2 cellular contexts compared by ENCODE assay signal in the genomic region with DNA sequence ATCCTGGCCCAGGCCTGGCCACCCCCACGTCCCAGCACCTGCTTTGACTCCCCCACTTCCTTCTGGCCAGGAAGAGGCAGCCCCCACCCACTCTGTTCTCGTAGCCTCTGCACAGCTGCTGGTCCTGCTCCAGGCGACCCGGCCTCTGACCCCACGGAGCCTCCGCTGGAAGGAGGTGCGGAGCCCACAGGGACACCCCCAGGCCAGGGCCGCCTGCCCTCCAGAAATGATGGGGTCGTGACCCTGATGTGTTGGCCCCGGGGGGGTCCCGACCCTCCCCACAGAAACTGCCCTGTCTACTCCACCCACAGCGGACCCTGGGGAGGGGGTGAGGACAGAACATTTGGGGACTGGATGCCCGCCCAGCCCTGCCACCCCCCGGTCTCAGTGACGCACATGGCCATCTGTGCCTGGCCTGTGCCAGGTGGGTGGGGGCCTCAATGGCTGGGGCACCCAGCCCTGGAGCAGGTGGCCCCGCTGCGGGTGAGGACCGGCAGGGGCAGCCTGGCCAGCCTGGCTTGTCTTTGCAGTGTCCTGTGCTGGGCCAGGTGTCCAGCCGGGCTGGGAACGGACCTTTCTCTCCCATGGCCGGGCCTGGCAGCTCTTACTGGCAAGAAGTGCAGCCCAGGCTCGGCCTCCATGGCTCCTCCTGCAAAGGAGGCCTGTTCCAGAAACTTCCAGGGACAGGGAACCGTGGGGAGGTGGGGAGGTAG.
TF ChIP-seq lines count a peak whose summit lies in the region.

No MANE protein-coding gene starts in this region.

TF ChIP-seq in WTC11, 78 proteins besides CTCF, POLR2A, EP300 and RAD21 (continued from another document):
- TF ChIP-seq, protein P1, sequence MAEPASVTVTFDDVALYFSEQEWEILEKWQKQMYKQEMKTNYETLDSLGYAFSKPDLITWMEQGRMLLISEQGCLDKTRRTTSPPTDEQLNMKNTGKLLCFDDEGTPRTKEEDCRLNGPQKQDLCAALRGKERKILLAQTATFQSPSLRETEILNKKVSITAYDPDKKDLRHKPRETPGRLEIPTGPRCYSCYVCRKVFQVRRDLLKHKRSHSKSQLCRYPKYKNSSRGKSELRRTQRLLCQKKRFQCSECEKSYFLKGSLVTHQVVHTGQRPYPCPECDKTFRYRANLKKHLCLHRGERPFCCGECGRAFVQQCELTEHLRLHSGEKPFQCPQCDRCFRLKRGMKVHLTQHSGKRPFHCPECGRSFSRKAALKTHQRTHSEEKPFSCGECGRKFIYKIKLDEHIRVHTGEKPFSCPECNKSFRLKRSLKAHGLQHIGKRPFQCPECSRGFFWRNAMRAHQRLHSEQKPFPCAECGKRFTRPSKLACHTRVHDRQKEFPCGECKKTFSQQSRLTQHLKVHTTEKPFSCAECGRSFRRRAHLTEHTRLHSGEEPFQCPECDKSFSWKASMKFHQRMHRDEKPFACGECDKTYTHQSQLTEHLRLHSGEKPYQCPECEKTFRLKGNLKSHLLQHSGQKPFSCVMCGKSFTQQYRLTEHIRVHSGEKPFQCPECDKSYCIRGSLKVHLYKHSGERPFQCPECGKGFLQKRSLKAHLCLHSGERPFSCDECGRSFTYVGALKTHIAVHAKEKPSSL (CRISPR knock-in tag; conservative IDR thresholded peaks at IDR 0.05): no peak
- TF ChIP-seq ZNF416 (CRISPR knock-in tag; IDR thresholded peaks at IDR 0.05) (no peak), ZNF263 (CRISPR knock-in tag; IDR thresholded peaks at IDR 0.05; ENCODE audit: low read depth) (no peak), NR2C2 (CRISPR knock-in tag; IDR thresholded peaks at IDR 0.05) (no peak)
- TF ChIP-seq, protein P2, sequence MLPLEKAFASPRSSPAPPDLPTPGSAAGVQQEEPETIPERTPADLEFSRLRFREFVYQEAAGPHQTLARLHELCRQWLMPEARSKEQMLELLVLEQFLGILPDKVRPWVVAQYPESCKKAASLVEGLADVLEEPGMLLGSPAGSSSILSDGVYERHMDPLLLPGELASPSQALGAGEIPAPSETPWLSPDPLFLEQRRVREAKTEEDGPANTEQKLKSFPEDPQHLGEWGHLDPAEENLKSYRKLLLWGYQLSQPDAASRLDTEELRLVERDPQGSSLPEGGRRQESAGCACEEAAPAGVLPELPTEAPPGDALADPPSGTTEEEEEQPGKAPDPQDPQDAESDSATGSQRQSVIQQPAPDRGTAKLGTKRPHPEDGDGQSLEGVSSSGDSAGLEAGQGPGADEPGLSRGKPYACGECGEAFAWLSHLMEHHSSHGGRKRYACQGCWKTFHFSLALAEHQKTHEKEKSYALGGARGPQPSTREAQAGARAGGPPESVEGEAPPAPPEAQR (CRISPR knock-in tag; IDR thresholded peaks at IDR 0.05): no peak
- TF ChIP-seq, protein P3, sequence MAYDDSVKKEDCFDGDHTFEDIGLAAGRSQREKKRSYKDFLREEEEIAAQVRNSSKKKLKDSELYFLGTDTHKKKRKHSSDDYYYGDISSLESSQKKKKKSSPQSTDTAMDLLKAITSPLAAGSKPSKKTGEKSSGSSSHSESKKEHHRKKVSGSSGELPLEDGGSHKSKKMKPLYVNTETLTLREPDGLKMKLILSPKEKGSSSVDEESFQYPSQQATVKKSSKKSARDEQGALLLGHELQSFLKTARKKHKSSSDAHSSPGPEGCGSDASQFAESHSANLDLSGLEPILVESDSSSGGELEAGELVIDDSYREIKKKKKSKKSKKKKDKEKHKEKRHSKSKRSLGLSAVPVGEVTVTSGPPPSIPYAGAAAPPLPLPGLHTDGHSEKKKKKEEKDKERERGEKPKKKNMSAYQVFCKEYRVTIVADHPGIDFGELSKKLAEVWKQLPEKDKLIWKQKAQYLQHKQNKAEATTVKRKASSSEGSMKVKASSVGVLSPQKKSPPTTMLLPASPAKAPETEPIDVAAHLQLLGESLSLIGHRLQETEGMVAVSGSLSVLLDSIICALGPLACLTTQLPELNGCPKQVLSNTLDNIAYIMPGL (CRISPR knock-in tag; IDR thresholded peaks at IDR 0.05): 0 out of 2 replicates have a peak, but pooled peaks have one; percentile 13
- TF ChIP-seq, protein P4, sequence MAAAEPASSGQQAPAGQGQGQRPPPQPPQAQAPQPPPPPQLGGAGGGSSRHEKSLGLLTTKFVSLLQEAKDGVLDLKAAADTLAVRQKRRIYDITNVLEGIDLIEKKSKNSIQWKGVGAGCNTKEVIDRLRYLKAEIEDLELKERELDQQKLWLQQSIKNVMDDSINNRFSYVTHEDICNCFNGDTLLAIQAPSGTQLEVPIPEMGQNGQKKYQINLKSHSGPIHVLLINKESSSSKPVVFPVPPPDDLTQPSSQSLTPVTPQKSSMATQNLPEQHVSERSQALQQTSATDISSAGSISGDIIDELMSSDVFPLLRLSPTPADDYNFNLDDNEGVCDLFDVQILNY (CRISPR knock-in tag; IDR thresholded peaks at IDR 0.05): 0 out of 2 replicates have a peak, but pooled peaks have one; percentile 23
- TF ChIP-seq, protein P5, sequence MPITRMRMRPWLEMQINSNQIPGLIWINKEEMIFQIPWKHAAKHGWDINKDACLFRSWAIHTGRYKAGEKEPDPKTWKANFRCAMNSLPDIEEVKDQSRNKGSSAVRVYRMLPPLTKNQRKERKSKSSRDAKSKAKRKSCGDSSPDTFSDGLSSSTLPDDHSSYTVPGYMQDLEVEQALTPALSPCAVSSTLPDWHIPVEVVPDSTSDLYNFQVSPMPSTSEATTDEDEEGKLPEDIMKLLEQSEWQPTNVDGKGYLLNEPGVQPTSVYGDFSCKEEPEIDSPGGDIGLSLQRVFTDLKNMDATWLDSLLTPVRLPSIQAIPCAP (CRISPR knock-in tag; IDR thresholded peaks at IDR 0.05): no peak

TF ChIP-seq in HepG2, 621 proteins besides CTCF, POLR2A, EP300 and RAD21 (continued from another document and continues in another):
- TF ChIP-seq, protein P6, sequence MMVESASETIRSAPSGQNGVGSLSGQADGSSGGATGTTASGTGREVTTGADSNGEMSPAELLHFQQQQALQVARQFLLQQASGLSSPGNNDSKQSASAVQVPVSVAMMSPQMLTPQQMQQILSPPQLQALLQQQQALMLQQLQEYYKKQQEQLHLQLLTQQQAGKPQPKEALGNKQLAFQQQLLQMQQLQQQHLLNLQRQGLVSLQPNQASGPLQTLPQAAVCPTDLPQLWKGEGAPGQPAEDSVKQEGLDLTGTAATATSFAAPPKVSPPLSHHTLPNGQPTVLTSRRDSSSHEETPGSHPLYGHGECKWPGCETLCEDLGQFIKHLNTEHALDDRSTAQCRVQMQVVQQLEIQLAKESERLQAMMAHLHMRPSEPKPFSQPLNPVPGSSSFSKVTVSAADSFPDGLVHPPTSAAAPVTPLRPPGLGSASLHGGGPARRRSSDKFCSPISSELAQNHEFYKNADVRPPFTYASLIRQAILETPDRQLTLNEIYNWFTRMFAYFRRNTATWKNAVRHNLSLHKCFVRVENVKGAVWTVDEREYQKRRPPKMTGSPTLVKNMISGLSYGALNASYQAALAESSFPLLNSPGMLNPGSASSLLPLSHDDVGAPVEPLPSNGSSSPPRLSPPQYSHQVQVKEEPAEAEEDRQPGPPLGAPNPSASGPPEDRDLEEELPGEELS (CRISPR knock-in tag; IDR thresholded peaks at IDR 0.05): no peak
- TF ChIP-seq MTF2 (CRISPR knock-in tag; IDR thresholded peaks at IDR 0.05; ENCODE audit: borderline replicate concordance): no peak
- TF ChIP-seq, protein P7, sequence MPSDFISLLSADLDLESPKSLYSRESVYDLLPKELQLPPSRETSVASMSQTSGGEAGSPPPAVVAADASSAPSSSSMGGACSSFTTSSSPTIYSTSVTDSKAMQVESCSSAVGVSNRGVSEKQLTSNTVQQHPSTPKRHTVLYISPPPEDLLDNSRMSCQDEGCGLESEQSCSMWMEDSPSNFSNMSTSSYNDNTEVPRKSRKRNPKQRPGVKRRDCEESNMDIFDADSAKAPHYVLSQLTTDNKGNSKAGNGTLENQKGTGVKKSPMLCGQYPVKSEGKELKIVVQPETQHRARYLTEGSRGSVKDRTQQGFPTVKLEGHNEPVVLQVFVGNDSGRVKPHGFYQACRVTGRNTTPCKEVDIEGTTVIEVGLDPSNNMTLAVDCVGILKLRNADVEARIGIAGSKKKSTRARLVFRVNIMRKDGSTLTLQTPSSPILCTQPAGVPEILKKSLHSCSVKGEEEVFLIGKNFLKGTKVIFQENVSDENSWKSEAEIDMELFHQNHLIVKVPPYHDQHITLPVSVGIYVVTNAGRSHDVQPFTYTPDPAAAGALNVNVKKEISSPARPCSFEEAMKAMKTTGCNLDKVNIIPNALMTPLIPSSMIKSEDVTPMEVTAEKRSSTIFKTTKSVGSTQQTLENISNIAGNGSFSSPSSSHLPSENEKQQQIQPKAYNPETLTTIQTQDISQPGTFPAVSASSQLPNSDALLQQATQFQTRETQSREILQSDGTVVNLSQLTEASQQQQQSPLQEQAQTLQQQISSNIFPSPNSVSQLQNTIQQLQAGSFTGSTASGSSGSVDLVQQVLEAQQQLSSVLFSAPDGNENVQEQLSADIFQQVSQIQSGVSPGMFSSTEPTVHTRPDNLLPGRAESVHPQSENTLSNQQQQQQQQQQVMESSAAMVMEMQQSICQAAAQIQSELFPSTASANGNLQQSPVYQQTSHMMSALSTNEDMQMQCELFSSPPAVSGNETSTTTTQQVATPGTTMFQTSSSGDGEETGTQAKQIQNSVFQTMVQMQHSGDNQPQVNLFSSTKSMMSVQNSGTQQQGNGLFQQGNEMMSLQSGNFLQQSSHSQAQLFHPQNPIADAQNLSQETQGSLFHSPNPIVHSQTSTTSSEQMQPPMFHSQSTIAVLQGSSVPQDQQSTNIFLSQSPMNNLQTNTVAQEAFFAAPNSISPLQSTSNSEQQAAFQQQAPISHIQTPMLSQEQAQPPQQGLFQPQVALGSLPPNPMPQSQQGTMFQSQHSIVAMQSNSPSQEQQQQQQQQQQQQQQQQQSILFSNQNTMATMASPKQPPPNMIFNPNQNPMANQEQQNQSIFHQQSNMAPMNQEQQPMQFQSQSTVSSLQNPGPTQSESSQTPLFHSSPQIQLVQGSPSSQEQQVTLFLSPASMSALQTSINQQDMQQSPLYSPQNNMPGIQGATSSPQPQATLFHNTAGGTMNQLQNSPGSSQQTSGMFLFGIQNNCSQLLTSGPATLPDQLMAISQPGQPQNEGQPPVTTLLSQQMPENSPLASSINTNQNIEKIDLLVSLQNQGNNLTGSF (CRISPR knock-in tag; IDR thresholded peaks at IDR 0.05): no peak
- TF ChIP-seq XBP1 (CRISPR knock-in tag; IDR thresholded peaks at IDR 0.05): no peak
- TF ChIP-seq HNRNPL (IDR thresholded peaks at IDR 0.05; ENCODE audit: low read depth, low read length): peak; percentile 57; the same call in 1 of the 2 replicates
- 0 out of 2 replicates have a peak, but pooled peaks have one; percentile 20 for TF ChIP-seq GABPB1 (CRISPR knock-in tag; IDR thresholded peaks at IDR 0.05)
- TF ChIP-seq KDM5B (CRISPR knock-in tag; IDR thresholded peaks at IDR 0.05; ENCODE audit: borderline replicate concordance): 0 out of 2 replicates have a peak, but pooled peaks have one; percentile 61
- TF ChIP-seq ZNF816 (CRISPR knock-in tag; IDR thresholded peaks at IDR 0.05; ENCODE audit: borderline replicate concordance): no peak
- TF ChIP-seq GTF3A (CRISPR knock-in tag; conservative IDR thresholded peaks at IDR 0.05): 0 out of 2 replicates have a peak, but pooled peaks have one; percentile 33
- TF ChIP-seq ZSCAN22 (CRISPR knock-in tag; IDR thresholded peaks at IDR 0.05): no peak
- TF ChIP-seq, protein P8, sequence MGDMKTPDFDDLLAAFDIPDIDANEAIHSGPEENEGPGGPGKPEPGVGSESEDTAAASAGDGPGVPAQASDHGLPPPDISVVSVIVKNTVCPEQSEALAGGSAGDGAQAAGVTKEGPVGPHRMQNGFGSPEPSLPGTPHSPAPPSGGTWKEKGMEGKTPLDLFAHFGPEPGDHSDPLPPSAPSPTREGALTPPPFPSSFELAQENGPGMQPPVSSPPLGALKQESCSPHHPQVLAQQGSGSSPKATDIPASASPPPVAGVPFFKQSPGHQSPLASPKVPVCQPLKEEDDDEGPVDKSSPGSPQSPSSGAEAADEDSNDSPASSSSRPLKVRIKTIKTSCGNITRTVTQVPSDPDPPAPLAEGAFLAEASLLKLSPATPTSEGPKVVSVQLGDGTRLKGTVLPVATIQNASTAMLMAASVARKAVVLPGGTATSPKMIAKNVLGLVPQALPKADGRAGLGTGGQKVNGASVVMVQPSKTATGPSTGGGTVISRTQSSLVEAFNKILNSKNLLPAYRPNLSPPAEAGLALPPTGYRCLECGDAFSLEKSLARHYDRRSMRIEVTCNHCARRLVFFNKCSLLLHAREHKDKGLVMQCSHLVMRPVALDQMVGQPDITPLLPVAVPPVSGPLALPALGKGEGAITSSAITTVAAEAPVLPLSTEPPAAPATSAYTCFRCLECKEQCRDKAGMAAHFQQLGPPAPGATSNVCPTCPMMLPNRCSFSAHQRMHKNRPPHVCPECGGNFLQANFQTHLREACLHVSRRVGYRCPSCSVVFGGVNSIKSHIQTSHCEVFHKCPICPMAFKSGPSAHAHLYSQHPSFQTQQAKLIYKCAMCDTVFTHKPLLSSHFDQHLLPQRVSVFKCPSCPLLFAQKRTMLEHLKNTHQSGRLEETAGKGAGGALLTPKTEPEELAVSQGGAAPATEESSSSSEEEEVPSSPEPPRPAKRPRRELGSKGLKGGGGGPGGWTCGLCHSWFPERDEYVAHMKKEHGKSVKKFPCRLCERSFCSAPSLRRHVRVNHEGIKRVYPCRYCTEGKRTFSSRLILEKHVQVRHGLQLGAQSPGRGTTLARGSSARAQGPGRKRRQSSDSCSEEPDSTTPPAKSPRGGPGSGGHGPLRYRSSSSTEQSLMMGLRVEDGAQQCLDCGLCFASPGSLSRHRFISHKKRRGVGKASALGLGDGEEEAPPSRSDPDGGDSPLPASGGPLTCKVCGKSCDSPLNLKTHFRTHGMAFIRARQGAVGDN (CRISPR knock-in tag; IDR thresholded peaks at IDR 0.05): peak; percentile 38; the same call in 1 of the 2 replicates
- TF ChIP-seq, protein P9, sequence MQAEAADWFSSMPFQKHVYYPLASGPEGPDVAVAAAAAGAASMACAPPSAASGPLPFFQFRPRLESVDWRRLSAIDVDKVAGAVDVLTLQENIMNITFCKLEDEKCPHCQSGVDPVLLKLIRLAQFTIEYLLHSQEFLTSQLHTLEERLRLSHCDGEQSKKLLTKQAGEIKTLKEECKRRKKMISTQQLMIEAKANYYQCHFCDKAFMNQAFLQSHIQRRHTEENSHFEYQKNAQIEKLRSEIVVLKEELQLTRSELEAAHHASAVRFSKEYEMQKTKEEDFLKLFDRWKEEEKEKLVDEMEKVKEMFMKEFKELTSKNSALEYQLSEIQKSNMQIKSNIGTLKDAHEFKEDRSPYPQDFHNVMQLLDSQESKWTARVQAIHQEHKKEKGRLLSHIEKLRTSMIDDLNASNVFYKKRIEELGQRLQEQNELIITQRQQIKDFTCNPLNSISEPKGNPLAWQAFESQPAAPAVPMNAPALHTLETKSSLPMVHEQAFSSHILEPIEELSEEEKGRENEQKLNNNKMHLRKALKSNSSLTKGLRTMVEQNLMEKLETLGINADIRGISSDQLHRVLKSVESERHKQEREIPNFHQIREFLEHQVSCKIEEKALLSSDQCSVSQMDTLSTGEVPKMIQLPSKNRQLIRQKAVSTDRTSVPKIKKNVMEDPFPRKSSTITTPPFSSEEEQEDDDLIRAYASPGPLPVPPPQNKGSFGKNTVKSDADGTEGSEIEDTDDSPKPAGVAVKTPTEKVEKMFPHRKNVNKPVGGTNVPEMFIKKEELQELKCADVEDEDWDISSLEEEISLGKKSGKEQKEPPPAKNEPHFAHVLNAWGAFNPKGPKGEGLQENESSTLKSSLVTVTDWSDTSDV (CRISPR knock-in tag; IDR thresholded peaks at IDR 0.05): no peak
- TF ChIP-seq RBM39 (IDR thresholded peaks at IDR 0.05; ENCODE audit: low read depth, low read length, poor library complexity, severe bottlenecking): peak; percentile 46
- TF ChIP-seq SALL1 (CRISPR knock-in tag; IDR thresholded peaks at IDR 0.05): 0 out of 2 replicates have a peak, but pooled peaks have one; percentile 12
- no peak for TF ChIP-seq NCOA5 (CRISPR knock-in tag; IDR thresholded peaks at IDR 0.05)
- 0 out of 2 replicates have a peak, but pooled peaks have one; percentile 12 for TF ChIP-seq NR2F6 (IDR thresholded peaks at IDR 0.05)
- TF ChIP-seq NR2F6 (CRISPR knock-in tag; IDR thresholded peaks at IDR 0.05): no peak
- TF ChIP-seq ZMYM4 (CRISPR knock-in tag; IDR thresholded peaks at IDR 0.05): no peak
- no peak for TF ChIP-seq CHD2 (IDR thresholded peaks at IDR 0.05; ENCODE audit: low read depth, low read length)
- no peak for TF ChIP-seq JARID2 (CRISPR knock-in tag; IDR thresholded peaks at IDR 0.05; ENCODE audit: insufficient replicate concordance)
